Comparison of ENCODE assay signal across 8 cellular contexts in the genomic region with DNA sequence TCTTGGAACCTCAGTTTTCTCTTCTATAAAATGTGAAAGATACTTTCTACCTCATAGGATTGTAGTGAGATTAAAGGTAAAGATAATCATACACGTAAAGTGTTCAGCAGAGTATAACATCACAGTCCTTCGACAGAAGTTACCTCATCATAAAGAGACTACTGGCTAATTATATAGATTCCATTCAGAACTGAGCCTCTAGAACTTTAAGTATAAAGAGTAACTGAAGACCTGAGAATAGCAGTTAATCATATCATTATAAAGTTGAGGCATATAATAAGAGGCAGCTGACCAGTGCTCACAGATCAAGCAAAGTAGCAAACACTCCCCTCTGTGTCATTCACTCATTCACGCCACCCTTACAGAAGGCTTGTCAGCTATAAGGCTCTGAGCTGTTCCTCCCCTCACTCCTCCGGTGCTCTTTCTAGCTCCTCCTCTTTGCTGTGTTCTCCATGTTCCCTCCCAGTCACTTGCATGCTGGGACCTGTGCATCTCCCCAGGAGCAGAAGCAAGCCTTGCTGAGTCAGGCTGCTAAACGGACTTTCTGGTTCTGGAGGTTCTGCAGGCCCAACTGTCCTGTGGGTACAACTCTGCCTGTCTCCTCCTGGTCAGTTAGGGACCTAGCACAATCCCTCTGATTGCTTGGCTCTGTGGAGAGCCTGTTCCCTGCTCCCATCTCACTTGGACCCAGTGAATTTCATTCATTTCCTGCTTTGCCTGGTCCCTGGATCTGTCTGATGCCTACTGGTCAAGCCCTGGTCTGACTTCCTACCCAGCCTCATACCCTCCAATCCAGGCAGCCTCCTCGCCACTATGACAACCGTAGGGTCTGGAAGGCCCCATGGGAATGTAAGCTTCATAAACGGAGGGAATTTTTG. TPM values are rescaled to one million over a fixed set of nuclear protein-coding genes. Genes with fewer than 3 reads are reported as not detected.
A peak's percentile ranks its signal among the peaks of the same experiment; 100 is the strongest.
DNase-seq lines count a peak whose midpoint lies in the region; ATAC-seq and TF ChIP-seq lines count a peak whose summit lies in the region.

No MANE protein-coding gene starts in this region.

- DNase-seq in SK-N-SH (no peak), foreskin keratinocyte (peak; percentile 87 to 95), pons (ENCODE audit: low spot score) (no peak), NCI-H2081 (lab: John Stamatoyannopoulos, UW) (no peak), DMS79 (lab: John Stamatoyannopoulos, UW) (no peak), chondrocyte (ENCODE audit: low spot score) (no peak)

- no peak overlapping the region for H3K4me3 Mint-ChIP-seq in chondrocyte (ENCODE audit: unreplicated experiment)

- H3K4me1 Mint-ChIP-seq in chondrocyte (ENCODE audit: low read depth), result no peaks in the 10 kb centered on the region

- H3K27ac ChIP-seq in SK-N-SH (ENCODE audit: low read depth in 2 of 2, low read length in 1 of 2) (no peak overlapping the region), foreskin keratinocyte (peak overlapping the region; percentile 82)

- peak; percentile 37 for TF ChIP-seq POLR2A in GM18526 (IDR thresholded peaks at IDR 0.05; ENCODE audit: extremely low read depth, insufficient read length)

- peak overlapping the region; percentile 70 for H2AFZ ChIP-seq in SK-N-SH (ENCODE audit: low read depth)

- H3K27ac Mint-ChIP-seq in chondrocyte (ENCODE audit: unreplicated experiment), result no peak overlapping the region

- no peaks in the 10 kb centered on the region for H3K36me3 ChIP-seq in SK-N-SH (replicated peaks in 1 of 2; ENCODE audit: control insufficient read depth in 1 of 2, insufficient read depth in 2 of 2, low read length in 1 of 2)

- peak overlapping the region in 1 of 2 experiments; percentile 42; a peak in 1 of 4 replicates for H3K4me3 ChIP-seq in SK-N-SH (ENCODE audit: low read depth in 2 of 2, low read length in 1 of 2)

- H4K20me1 ChIP-seq in SK-N-SH (ENCODE audit: insufficient read depth), result no peaks in the 10 kb centered on the region

- H3K79me2 ChIP-seq in SK-N-SH (ENCODE audit: insufficient read depth), result no peaks in the 10 kb centered on the region

- H3K4me2 ChIP-seq in SK-N-SH, result peak overlapping the region; percentile 58; the same call in 1 of the 2 replicates

- no peaks in the 10 kb centered on the region for H3K9me3 ChIP-seq in SK-N-SH

- whole genome bisulfite sequencing in SK-N-SH (ENCODE audit: low lambda C conversion rate), result 18% methylated on average over 8 of the region's 8 CpGs

- no peaks in the 10 kb centered on the region for H3K4me1 ChIP-seq in SK-N-SH (ENCODE audit: control insufficient read depth in 1 of 2, insufficient read depth in 2 of 2, low read depth in 1 of 2, low read length in 1 of 2)
- H3K4me1 ChIP-seq in foreskin keratinocyte, result peaks cover 16% of the 10 kb centered on the region

- H3K27me3 ChIP-seq in SK-N-SH (ENCODE audit: insufficient read depth) (peaks cover 11% of the 10 kb centered on the region; the same call in 1 of the 2 replicates), foreskin keratinocyte (no peaks in the 10 kb centered on the region)

- no peak overlapping the region for H3K9ac ChIP-seq in SK-N-SH

- POLR2A ChIA-PET in SK-N-SH (lab: Yijun Ruan, JAX), result no interaction called here

- H3K27me3 Mint-ChIP-seq in chondrocyte (ENCODE audit: low read depth), result peaks cover 29% of the 10 kb centered on the region

- no peaks in the 10 kb centered on the region for H3F3A ChIP-seq in SK-N-SH (replicated peaks; ENCODE audit: insufficient read depth)

- no peaks in the 10 kb centered on the region for H3K9me3 Mint-ChIP-seq in chondrocyte (ENCODE audit: low read depth)

- CTCF ChIA-PET in SK-N-SH (lab: Yijun Ruan, JAX), result interaction anchor here (2.5 kb wide), 1 partner anchor 10 kb away, joined by 8 read pairs; no protein-coding TSS in a partner anchor

- no peak for TF ChIP-seq RAD21 in SK-N-SH (IDR thresholded peaks at IDR 0.05; ENCODE audit: low read length)

- H3K36me3 Mint-ChIP-seq in chondrocyte (ENCODE audit: low read depth), result no peaks in the 10 kb centered on the region

- ATAC-seq in HG02763 (IDR thresholded peaks at IDR 0.05; ENCODE audit: unreplicated experiment), result peak; percentile 47
- ATAC-seq in foreskin keratinocyte, result peak; percentile 97

- no peak for TF ChIP-seq EP300 in SK-N-SH (IDR thresholded peaks at IDR 0.05; ENCODE audit: borderline replicate concordance in 1 of 2, low read depth in 1 of 2, low read length in 1 of 2)

- TF ChIP-seq CTCF in SK-N-SH (IDR thresholded peaks at IDR 0.05), result no peak
- no peak for TF ChIP-seq CTCF in foreskin keratinocyte (conservative IDR thresholded peaks at IDR 0.05)
- no peak for TF ChIP-seq CTCF in chondrocyte (IDR thresholded peaks at IDR 0.05)

- no peaks in the 10 kb centered on the region for H3K9me2 ChIP-seq in SK-N-SH

TF ChIP-seq in SK-N-SH, 30 proteins besides CTCF, POLR2A, EP300 and RAD21 (continues in another document):
- TF ChIP-seq RXRA (IDR thresholded peaks at IDR 0.05; ENCODE audit: borderline replicate concordance, low read depth), result no peak
- no peak for TF ChIP-seq NRF1 (IDR thresholded peaks at IDR 0.05; ENCODE audit: low read depth, low read length)
- no peak for TF ChIP-seq POLR2AphosphoS5 (IDR thresholded peaks at IDR 0.05; ENCODE audit: low read depth, low read length)
- TF ChIP-seq JUND (IDR thresholded peaks at IDR 0.05), result no peak
- no peak for TF ChIP-seq FOXJ3 (CRISPR knock-in tag; IDR thresholded peaks at IDR 0.05)
- no peak for TF ChIP-seq RFX5 (IDR thresholded peaks at IDR 0.05; ENCODE audit: low read length)
- no peak for TF ChIP-seq REST (IDR thresholded peaks at IDR 0.05; ENCODE audit: low read depth, low read length)
- TF ChIP-seq, protein P1, sequence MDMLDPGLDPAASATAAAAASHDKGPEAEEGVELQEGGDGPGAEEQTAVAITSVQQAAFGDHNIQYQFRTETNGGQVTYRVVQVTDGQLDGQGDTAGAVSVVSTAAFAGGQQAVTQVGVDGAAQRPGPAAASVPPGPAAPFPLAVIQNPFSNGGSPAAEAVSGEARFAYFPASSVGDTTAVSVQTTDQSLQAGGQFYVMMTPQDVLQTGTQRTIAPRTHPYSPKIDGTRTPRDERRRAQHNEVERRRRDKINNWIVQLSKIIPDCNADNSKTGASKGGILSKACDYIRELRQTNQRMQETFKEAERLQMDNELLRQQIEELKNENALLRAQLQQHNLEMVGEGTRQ (IDR thresholded peaks at IDR 0.05; ENCODE audit: borderline replicate concordance, low read depth, low read length), result no peak
- TF ChIP-seq TAF1 (IDR thresholded peaks at IDR 0.05; ENCODE audit: borderline replicate concordance, low read depth, low read length), result no peak
- no peak for TF ChIP-seq FOXM1 (IDR thresholded peaks at IDR 0.05; ENCODE audit: low read depth)
- no peak for TF ChIP-seq TCF12 (IDR thresholded peaks at IDR 0.05)
- no peak for TF ChIP-seq MEF2A (IDR thresholded peaks at IDR 0.05; ENCODE audit: borderline replicate concordance, low read depth)
- TF ChIP-seq, protein P2, sequence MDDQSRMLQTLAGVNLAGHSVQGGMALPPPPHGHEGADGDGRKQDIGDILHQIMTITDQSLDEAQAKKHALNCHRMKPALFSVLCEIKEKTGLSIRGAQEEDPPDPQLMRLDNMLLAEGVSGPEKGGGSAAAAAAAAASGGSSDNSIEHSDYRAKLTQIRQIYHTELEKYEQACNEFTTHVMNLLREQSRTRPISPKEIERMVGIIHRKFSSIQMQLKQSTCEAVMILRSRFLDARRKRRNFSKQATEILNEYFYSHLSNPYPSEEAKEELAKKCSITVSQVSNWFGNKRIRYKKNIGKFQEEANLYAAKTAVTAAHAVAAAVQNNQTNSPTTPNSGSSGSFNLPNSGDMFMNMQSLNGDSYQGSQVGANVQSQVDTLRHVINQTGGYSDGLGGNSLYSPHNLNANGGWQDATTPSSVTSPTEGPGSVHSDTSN (IDR thresholded peaks at IDR 0.05), result no peak
- TF ChIP-seq SIN3A (IDR thresholded peaks at IDR 0.05; ENCODE audit: borderline replicate concordance, low read depth, low read length), result no peak
- TF ChIP-seq MXI1 (IDR thresholded peaks at IDR 0.05; ENCODE audit: low read depth, low read length), result no peak

RNA-seq across cellular contexts. Expression of gene LY9, which starts 28.3 kb away (rescaled TPM):
- polyA plus RNA-seq in SK-N-SH (2012; rRNA removed) (not detected in 2 replicates), foreskin keratinocyte (not detected in 2 replicates)
- not detected in 2 replicates for polyA plus RNA-seq in SK-N-SH (2012; cell fraction: cytosol; rRNA removed)
- polyA plus RNA-seq in SK-N-SH (2012; cell fraction: nucleus; rRNA removed), result not detected in 2 replicates
- total RNA-seq in foreskin keratinocyte (not detected in 2 replicates), chondrocyte (not detected in 3 replicates)

RNA-seq across cellular contexts. Expression of gene SLAMF7, which starts 28.6 kb away (rescaled TPM):
- polyA plus RNA-seq in SK-N-SH (2012; rRNA removed) (not detected in 2 replicates), foreskin keratinocyte (3.1 and 5.4 TPM in 2 replicates)
- not detected in 2 replicates for polyA plus RNA-seq in SK-N-SH (2012; cell fraction: cytosol; rRNA removed)
- not detected in 2 replicates for polyA plus RNA-seq in SK-N-SH (2012; cell fraction: nucleus; rRNA removed)
- total RNA-seq in foreskin keratinocyte (4.7 and 8.7 TPM in 2 replicates), chondrocyte (not detected in 3 replicates)

RNA-seq across cellular contexts. Expression of gene CD48, which starts 56.0 kb away (rescaled TPM):
- polyA plus RNA-seq in SK-N-SH (2012; rRNA removed) (not detected in 2 replicates), foreskin keratinocyte (not detected in 2 replicates)
- not detected in 2 replicates for polyA plus RNA-seq in SK-N-SH (2012; cell fraction: cytosol; rRNA removed)
- polyA plus RNA-seq in SK-N-SH (2012; cell fraction: nucleus; rRNA removed), result not detected in 2 replicates
- total RNA-seq in foreskin keratinocyte (not detected in 2 replicates), chondrocyte (not detected in 3 replicates)

Comparison
In these comparisons a context has a peak if more than half of its experiments do, and no peak if none do; other contexts are left out.
1. DNase-seq: peak in foreskin keratinocyte (2 of 2); none in SK-N-SH (single experiment), pons (single experiment), NCI-H2081 (0 of 2), DMS79 (single experiment) and chondrocyte (single experiment).